15 cellular contexts compared by ENCODE assay signal in genomic region chr4:186765673-186766546, GRCh38. TPM values are rescaled to one million over a fixed set of nuclear protein-coding genes. Genes with fewer than 3 reads are reported as not detected.
DNase-seq lines count a peak whose midpoint lies in the region; ATAC-seq and TF ChIP-seq lines count a peak whose summit lies in the region.
"Had no signal": no experiment of that assay in that cellular context is flagged by ENCODE, and none has a peak within 500 bp of the region (broad histone marks: within the 10 kb centered on the region; RNA-seq: fewer than 3 reads in every experiment).

No MANE protein-coding gene starts in this region.

- in situ Hi-C loops in gastrocnemius medialis (cut with MboI; ENCODE audit: low sequenced_read_pairs in 4 of 4): no loop called here

- H3K79me2 ChIP-seq in trophoblast cell (ENCODE audit: control insufficient read depth, insufficient read depth, low read length, poor library complexity): no peaks in the 10 kb centered on the region

- H3K9me3 Mint-ChIP-seq in HFFc6: peaks cover 4% of the 10 kb centered on the region; the same call in 1 of the 2 replicates
- H3K9me3 Mint-ChIP-seq in stimulated activated naive B cell treated with anti-CD40 and anti-IgM and Interleukin-4, amounts not matched to agents 10 μg/mL and 1 μg/mL and 100 μg/mL, for 72 hours: peaks cover 6 to 10% of the 10 kb centered on the region in 2 donors
- H3K9me3 Mint-ChIP-seq: activated CD4-positive, alpha-beta T cell treated with anti-CD3 and anti-CD28 coated beads, Interleukin-2, amount 10 ng/mL, durations not matched to agents 24 days and 14 days had no signal

- no peak overlapping the region for H4K8ac ChIP-seq in trophoblast cell (ENCODE audit: low read depth, low read length)

- H4K91ac ChIP-seq in trophoblast cell (ENCODE audit: low read depth, low read length): no peak overlapping the region

- H3K23ac ChIP-seq in trophoblast cell (ENCODE audit: low read length): no peak overlapping the region

- peak overlapping the region; percentile 84 for H3K27ac Mint-ChIP-seq in HFFc6
- no peak overlapping the region for H3K27ac Mint-ChIP-seq in stimulated activated naive B cell treated with anti-CD40 and anti-IgM and Interleukin-4, amounts not matched to agents 10 μg/mL and 1 μg/mL and 100 μg/mL, for 72 hours
- H3K27ac Mint-ChIP-seq: activated CD4-positive, alpha-beta T cell treated with anti-CD3 and anti-CD28 coated beads, Interleukin-2, amount 10 ng/mL, durations not matched to agents 24 days and 14 days; activated T-helper 17 cell treated with anti-CD3 and anti-CD28 coated beads, Interleukin-2, amount 50 U/mL, for 72 hours; stimulated activated naive CD8-positive, alpha-beta T cell treated with anti-CD3 and anti-CD28 coated beads, Interleukin-15, Interleukin-2, amounts not matched to agents 100 ng/mL and 50 ng/mL, for 24 hours had no signal

- H3K18ac ChIP-seq in trophoblast cell (ENCODE audit: low read length): no peak overlapping the region

- H3K4me3 Mint-ChIP-seq in HFFc6: peak overlapping the region; percentile 79; the same call in 1 of the 2 replicates
- no peak overlapping the region for H3K4me3 Mint-ChIP-seq in stimulated activated naive B cell treated with anti-CD40 and anti-IgM and Interleukin-4, amounts not matched to agents 10 μg/mL and 1 μg/mL and 100 μg/mL, for 72 hours
- H3K4me3 Mint-ChIP-seq: activated CD4-positive, alpha-beta T cell treated with anti-CD3 and anti-CD28 coated beads, Interleukin-2, amount 10 ng/mL, durations not matched to agents 24 days and 14 days; activated T-helper 17 cell treated with anti-CD3 and anti-CD28 coated beads, Interleukin-2, amount 50 U/mL, for 72 hours; stimulated activated naive CD8-positive, alpha-beta T cell treated with anti-CD3 and anti-CD28 coated beads, Interleukin-15, Interleukin-2, amounts not matched to agents 100 ng/mL and 50 ng/mL, for 24 hours had no signal

- DNase-seq in HFFc6 (no peak), SJCRH30 (peak; percentile 53 to 74), foreskin keratinocyte (no peak), trophoblast cell (peak; percentile 94 to 97), dorsolateral prefrontal cortex (no peak), gastrocnemius medialis (no peak)
- DNase-seq in stimulated activated naive B cell treated with anti-CD40 and anti-IgM and Interleukin-4, amounts not matched to agents 10 μg/mL and 1 μg/mL and 100 μg/mL, for 72 hours: no peak
- DNase-seq: activated CD4-positive, alpha-beta T cell treated with anti-CD3 and anti-CD28 coated beads, Interleukin-2, amount 10 ng/mL, durations not matched to agents 24 days and 14 days; C1 segment of cervical spinal cord; stimulated activated CD4-positive, alpha-beta T cell treated with anti-CD3 and anti-CD28 coated beads, Interleukin-4, amount 100 ng/mL, for 4 hours had no signal

- peak overlapping the region; percentile 42 for H3K4me3 ChIP-seq in SJCRH30
- no peak overlapping the region for H3K4me3 ChIP-seq in trophoblast cell (ENCODE audit: low read depth, low read length)
- H3K4me3 ChIP-seq in dorsolateral prefrontal cortex: no peak overlapping the region
- no peak overlapping the region for H3K4me3 ChIP-seq in gastrocnemius medialis
- H3K4me3 ChIP-seq: lung, psoas muscle had no signal

- H3K4me1 Mint-ChIP-seq in HFFc6 (ENCODE audit: low read depth): peaks cover 38% of the 10 kb centered on the region
- H3K4me1 Mint-ChIP-seq in stimulated activated naive B cell treated with anti-CD40 and anti-IgM and Interleukin-4, amounts not matched to agents 10 μg/mL and 1 μg/mL and 100 μg/mL, for 72 hours: no peaks in the 10 kb centered on the region
- H3K4me1 Mint-ChIP-seq: activated CD4-positive, alpha-beta T cell treated with anti-CD3 and anti-CD28 coated beads, Interleukin-2, amount 10 ng/mL, durations not matched to agents 24 days and 14 days; activated T-helper 17 cell treated with anti-CD3 and anti-CD28 coated beads, Interleukin-2, amount 50 U/mL, for 72 hours had no signal

- H3K9me3 ChIP-seq in SJCRH30 (replicated peaks) (no peaks in the 10 kb centered on the region), trophoblast cell (ENCODE audit: insufficient read depth, low read depth, low read length) (no peaks in the 10 kb centered on the region), gastrocnemius medialis (no peaks in the 10 kb centered on the region)
- H3K9me3 ChIP-seq: psoas muscle had no signal

- ATAC-seq in foreskin keratinocyte (peak; percentile 10), gastrocnemius medialis (no peak), GM18519 (IDR thresholded peaks at IDR 0.05; ENCODE audit: low FRiP score, unreplicated experiment) (no peak)
- ATAC-seq in stimulated activated naive B cell treated with anti-CD40 and anti-IgM and Interleukin-4, amounts not matched to agents 10 μg/mL and 1 μg/mL and 100 μg/mL, for 72 hours (replicated peaks): no peak
- ATAC-seq: activated T-helper 17 cell treated with anti-CD3 and anti-CD28 coated beads, Interleukin-2, amount 50 U/mL, for 72 hours; psoas muscle had no signal

- no peak overlapping the region for H4K12ac ChIP-seq in trophoblast cell (ENCODE audit: low read depth, low read length)

- H3K27me3 ChIP-seq in SJCRH30 (no peaks in the 10 kb centered on the region), foreskin keratinocyte (no peaks in the 10 kb centered on the region), trophoblast cell (ENCODE audit: insufficient read depth, low read length) (no peaks in the 10 kb centered on the region), dorsolateral prefrontal cortex (peaks cover 0 to 10% (median 0%) of the 10 kb centered on the region in 45 donors), gastrocnemius medialis (no peaks in the 10 kb centered on the region)

- no peak for TF ChIP-seq POLR2A in gastrocnemius medialis (IDR thresholded peaks at IDR 0.05)

- H3K27ac ChIP-seq in SJCRH30: peak overlapping the region; percentile 59
- no peak overlapping the region for H3K27ac ChIP-seq in foreskin keratinocyte
- H3K27ac ChIP-seq in trophoblast cell (ENCODE audit: low read depth, low read length): no peak overlapping the region
- H3K27ac ChIP-seq in dorsolateral prefrontal cortex: no peak overlapping the region
- no peak overlapping the region for H3K27ac ChIP-seq in gastrocnemius medialis
- H3K27ac ChIP-seq: psoas muscle had no signal

- peaks cover 3% of the 10 kb centered on the region; the same call in 1 of the 2 replicates for H3K4me1 ChIP-seq in SJCRH30
- H3K4me1 ChIP-seq in foreskin keratinocyte: peaks cover 10% of the 10 kb centered on the region
- peaks cover 3 to 5% of the 10 kb centered on the region in 2 experiments for H3K4me1 ChIP-seq in trophoblast cell (ENCODE audit: control insufficient read depth in 1 of 2, insufficient read depth in 2 of 2, low read length in 2 of 2)
- no peaks in the 10 kb centered on the region for H3K4me1 ChIP-seq in gastrocnemius medialis
- H3K4me1 ChIP-seq: psoas muscle had no signal

- H2BK120ac ChIP-seq in trophoblast cell (ENCODE audit: insufficient read depth, low read length, poor library complexity): no peak overlapping the region

- H3K36me3 ChIP-seq in SJCRH30 (no peaks in the 10 kb centered on the region), trophoblast cell (ENCODE audit: control insufficient read depth in 1 of 2, insufficient read depth in 2 of 2, low read length in 2 of 2) (no peaks in the 10 kb centered on the region), gastrocnemius medialis (no peaks in the 10 kb centered on the region)

- H2BK5ac ChIP-seq in trophoblast cell (ENCODE audit: low read depth, low read length, poor library complexity): no peak overlapping the region

- no peaks in the 10 kb centered on the region; the same call in 1 of the 2 replicates for H3K27me3 Mint-ChIP-seq in HFFc6 (ENCODE audit: insufficient read depth)
- H3K27me3 Mint-ChIP-seq in stimulated activated naive B cell treated with anti-CD40 and anti-IgM and Interleukin-4, amounts not matched to agents 10 μg/mL and 1 μg/mL and 100 μg/mL, for 72 hours: no peaks in the 10 kb centered on the region
- H3K27me3 Mint-ChIP-seq: activated CD4-positive, alpha-beta T cell treated with anti-CD3 and anti-CD28 coated beads, Interleukin-2, amount 10 ng/mL, durations not matched to agents 24 days and 14 days; activated T-helper 17 cell treated with anti-CD3 and anti-CD28 coated beads, Interleukin-2, amount 50 U/mL, for 72 hours; stimulated activated naive CD8-positive, alpha-beta T cell treated with anti-CD3 and anti-CD28 coated beads, Interleukin-15, Interleukin-2, amounts not matched to agents 100 ng/mL and 50 ng/mL, for 24 hours had no signal

- no peak for TF ChIP-seq CTCF in HFFc6 (IDR thresholded peaks at IDR 0.05)
- no peak for TF ChIP-seq CTCF in foreskin keratinocyte (conservative IDR thresholded peaks at IDR 0.05)
- TF ChIP-seq CTCF in dorsolateral prefrontal cortex (IDR thresholded peaks at IDR 0.05 in 54 of 56, conservative IDR thresholded peaks at IDR 0.05 in 2 of 56; ENCODE audit: low read depth in 1 of 56, partially characterized antibody in 56 of 56): no peak
- no peak for TF ChIP-seq CTCF in gastrocnemius medialis (IDR thresholded peaks at IDR 0.05 in 4 of 5, conservative IDR thresholded peaks at IDR 0.05 in 1 of 5)

- H3K4me2 ChIP-seq in trophoblast cell (ENCODE audit: low read length): peak overlapping the region; percentile 5

- intact Hi-C loops in dorsolateral prefrontal cortex (cut with DNase I) (no loop called here), gastrocnemius medialis (cut with DNase I; ENCODE audit: low total_unique reads) (no loop called here)

- no peak overlapping the region for H2AFZ ChIP-seq in trophoblast cell (ENCODE audit: insufficient read depth, low read length, poor library complexity)

- WGBS in trophoblast cell (ENCODE audit: extremely low coverage, insufficient coverage, insufficient read length): no CpG with 5 or more reads among the region's 18 CpGs

- no peaks in the 10 kb centered on the region for H3K79me1 ChIP-seq in trophoblast cell (ENCODE audit: low read length)

- no peak overlapping the region for H3K4ac ChIP-seq in trophoblast cell (ENCODE audit: low read depth, low read length)

- H3K36me3 Mint-ChIP-seq in HFFc6 (ENCODE audit: low read depth): no peaks in the 10 kb centered on the region; the same call in 1 of the 2 replicates
- H3K36me3 Mint-ChIP-seq in stimulated activated naive B cell treated with anti-CD40 and anti-IgM and Interleukin-4, amounts not matched to agents 10 μg/mL and 1 μg/mL and 100 μg/mL, for 72 hours: no peaks in the 10 kb centered on the region

- H3K9ac ChIP-seq in trophoblast cell (ENCODE audit: low read length): no peak overlapping the region

- no peak overlapping the region for H2AK5ac ChIP-seq in trophoblast cell (ENCODE audit: low read length)

- no peak overlapping the region for H2BK12ac ChIP-seq in trophoblast cell (ENCODE audit: low read length)

- no peak overlapping the region for H3K14ac ChIP-seq in trophoblast cell (ENCODE audit: low read length)

RNA-seq across cellular contexts. Expression of gene FAT1, which starts 42.3 kb away (rescaled TPM):
- total RNA-seq in HFFc6 (2021; fragmentation: NEBNext Ultra II Directional; extraction: Animal tissue kit (Norgen Biotek cat#: 25700)): 100 to 1,000 TPM; 238 to 483 (median 287) TPM
- 152 and 154 TPM in 2 replicates for total RNA-seq in SJCRH30 (2014; rRNA removed; shearing (Covaris generic))
- total RNA-seq in foreskin keratinocyte (288 and 372 TPM in 2 replicates), dorsolateral prefrontal cortex (100 to 1,000 TPM in 2 of 120 experiments, 10 to 100 TPM in 118; 41.2 to 181 (median 59.6) TPM), gastrocnemius medialis (1 to 10 TPM; 2.3 to 9.7 (median 4.8) TPM)
- 76.3 and 112 TPM in 2 replicates for polyA plus RNA-seq in foreskin keratinocyte
- polyA plus RNA-seq in trophoblast cell (2013): 37.6 and 37.9 TPM in 2 replicates
- total RNA-seq: activated T-helper 17 cell treated with anti-CD3 and anti-CD28 coated beads, Interleukin-2, amount 50 U/mL, for 72 hours had no signal

Comparison
In these comparisons a context has a peak if more than half of its experiments do, and no peak if none do; other contexts are left out.
1. DNase-seq: peak in SJCRH30 (2 of 2) and trophoblast cell (2 of 2); none in HFFc6 (single experiment), foreskin keratinocyte (0 of 2), dorsolateral prefrontal cortex (0 of 10), gastrocnemius medialis (0 of 2) and stimulated activated naive B cell treated with anti-CD40 and anti-IgM and Interleukin-4, amounts not matched to agents 10 μg/mL and 1 μg/mL and 100 μg/mL, for 72 hours (single experiment).